7 cellular contexts compared by ENCODE assay signal in genomic region chr6:142850653-142851434, GRCh38.
DNase-seq lines count a peak whose midpoint lies in the region; ATAC-seq and TF ChIP-seq lines count a peak whose summit lies in the region.

No MANE protein-coding gene starts in this region.

- no peak for TF ChIP-seq CTCF in RWPE2 (IDR thresholded peaks at IDR 0.05; ENCODE audit: poor library complexity, severe bottlenecking)

- peak; percentile 62 for ATAC-seq in GM18870 (IDR thresholded peaks at IDR 0.05; ENCODE audit: unreplicated experiment)
- ATAC-seq in HG02798 (IDR thresholded peaks at IDR 0.05; ENCODE audit: poor library complexity, unreplicated experiment): peak; percentile 54
- peak; percentile 33; the same call in 1 of the 3 replicates for ATAC-seq in RWPE2 (ENCODE audit: low read depth)

- no peak overlapping the region for H3K4me3 ChIP-seq in RWPE2 (ENCODE audit: severe bottlenecking)

- peaks cover 50% of the 10 kb centered on the region for H3K4me1 ChIP-seq in RWPE2 (ENCODE audit: insufficient read depth, poor library complexity, severe bottlenecking)

- H3K27me3 ChIP-seq in RWPE2 (ENCODE audit: insufficient read depth, poor library complexity, severe bottlenecking): no peaks in the 10 kb centered on the region

- DNase-seq in RWPE2 (ENCODE audit: low spot score): no peak
- DNase-seq in iris pigment epithelial cell (ENCODE audit: low read depth): peak; percentile 82
- no peak for DNase-seq in mesenteric fat pad (ENCODE audit: low spot score)
- no peak for DNase-seq in SW480 (ENCODE audit: low spot score)
- DNase-seq in activated CD4-positive, CD25-positive, alpha-beta regulatory T cell treated with anti-CD3 and anti-CD28 coated beads, Interleukin-2, amount 50 U/mL, for 72 hours: no peak

- H3K27ac ChIP-seq in RWPE2 (ENCODE audit: poor library complexity, severe bottlenecking): peak overlapping the region; percentile 25

- H3K36me3 ChIP-seq in RWPE2 (ENCODE audit: low read depth): no peaks in the 10 kb centered on the region

- no peaks in the 10 kb centered on the region for H3K9me3 ChIP-seq in RWPE2 (ENCODE audit: severe bottlenecking)
